25 cellular contexts compared by ENCODE assay signal in the genomic region with DNA sequence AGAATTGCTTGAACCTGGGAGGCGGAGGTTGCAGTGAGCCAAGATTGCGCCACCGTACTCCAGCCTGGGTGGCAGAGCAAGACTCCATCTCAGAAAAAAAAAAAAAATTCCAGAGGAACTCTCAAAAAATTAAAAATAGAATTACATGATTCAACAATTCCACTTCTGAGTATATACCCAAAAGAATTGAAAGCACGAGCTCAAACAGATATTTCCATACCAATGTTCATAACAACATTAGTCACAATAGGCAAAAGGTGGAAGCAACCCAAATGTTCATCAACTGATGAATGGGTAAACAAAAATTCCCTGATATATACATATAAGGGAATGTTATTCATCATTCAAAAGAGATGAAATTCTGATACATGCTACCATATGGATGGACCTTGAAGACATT. TPM values are rescaled to one million over a fixed set of nuclear protein-coding genes. Genes with fewer than 3 reads are reported as not detected.
DNase-seq lines count a peak whose midpoint lies in the region; ATAC-seq, FAIRE-seq and TF ChIP-seq lines count a peak whose summit lies in the region.
"Had no signal": no experiment of that assay in that cellular context is flagged by ENCODE, and none has a peak within 500 bp of the region (broad histone marks: within the 10 kb centered on the region; RNA-seq: fewer than 3 reads in every experiment).

No MANE protein-coding gene starts in this region.

- H3K27ac ChIP-seq in HEK293 (ENCODE audit: extremely low read depth, low read depth, low read length) = no peak overlapping the region
- H3K27ac ChIP-seq in foreskin keratinocyte = no peak overlapping the region
- no peak overlapping the region for H3K27ac ChIP-seq in psoas muscle
- no peak overlapping the region for H3K27ac ChIP-seq in Peyer's patch
- H3K27ac ChIP-seq: parathyroid adenoma, stomach had no signal

- H3K4me1 ChIP-seq in HEK293 (ENCODE audit: control insufficient read depth, insufficient read depth, low read length) (no peaks in the 10 kb centered on the region), foreskin keratinocyte (peaks cover 3% of the 10 kb centered on the region), psoas muscle (peaks cover 4% of the 10 kb centered on the region), Peyer's patch (no peaks in the 10 kb centered on the region)
- H3K4me1 ChIP-seq: parathyroid adenoma had no signal

- TF ChIP-seq CTCF in AG10803 (conservative IDR thresholded peaks at IDR 0.05; ENCODE audit: low read length) (no peak), HEK293 (tag by site-specific recombination; IDR thresholded peaks at IDR 0.05) (no peak), bronchial epithelial cell (IDR thresholded peaks at IDR 0.05; ENCODE audit: insufficient read depth, low read length, severe bottlenecking) (no peak), foreskin keratinocyte (conservative IDR thresholded peaks at IDR 0.05) (no peak), psoas muscle (IDR thresholded peaks at IDR 0.05) (no peak), Peyer's patch (IDR thresholded peaks at IDR 0.05) (no peak)

- CTCF ChIA-PET in HEK293 (lab: Yijun Ruan, JAX) = no interaction called here

- TF ChIP-seq POLR2A in Peyer's patch (IDR thresholded peaks at IDR 0.05) = no peak

- no peak for FAIRE-seq in bronchial epithelial cell (lab: Jason Lieb, UNC)
- FAIRE-seq: G401.6, GM18507, islet of Langerhans had no signal

- H3K9me3 ChIP-seq in HEK293 (ENCODE audit: control insufficient read depth, insufficient read depth, low read depth, low read length) (no peaks in the 10 kb centered on the region), psoas muscle (no peaks in the 10 kb centered on the region), Peyer's patch (no peaks in the 10 kb centered on the region)
- H3K9me3 ChIP-seq: stomach had no signal

- intact Hi-C loops in psoas muscle (cut with DNase I) = loop anchor here in 1 of 2 donors (2.0 kb wide), 1 partner anchor 13 kb away; no protein-coding TSS in a partner anchor

- POLR2A ChIA-PET in HEK293 (lab: Yijun Ruan, JAX) = interaction anchor here (0.7 kb wide), 1 partner anchor 195 kb away, joined by 5 read pairs; no protein-coding TSS in a partner anchor

- no peaks in the 10 kb centered on the region for H3K36me3 ChIP-seq in HEK293 (ENCODE audit: control insufficient read depth in 2 of 2, insufficient read depth in 1 of 2, low read length in 2 of 2)
- no peaks in the 10 kb centered on the region for H3K36me3 ChIP-seq in bronchial epithelial cell (ENCODE audit: control insufficient read depth, insufficient read depth, low read length)
- no peaks in the 10 kb centered on the region for H3K36me3 ChIP-seq in psoas muscle (ENCODE audit: insufficient read depth in 1 of 2, low read depth in 1 of 2)
- H3K36me3 ChIP-seq in Peyer's patch = no peaks in the 10 kb centered on the region
- H3K36me3 ChIP-seq: stomach had no signal

- DNase-seq in AG10803 (ENCODE audit: low read depth) (peak; percentile 88), bronchial epithelial cell (ENCODE audit: low read depth) (peak; percentile 63), foreskin keratinocyte (peak; percentile 59 to 82), psoas muscle (no peak), COLO829 (ENCODE audit: low spot score) (no peak), DMS153 treated with DMSO at 0.1 percent for 48 hours (lab: John Stamatoyannopoulos, UW; ENCODE audit: unreplicated experiment) (no peak), Peyer's patch (no peak)
- DNase-seq: activated gamma-delta T cell; activated T-cell treated with anti-CD3 and anti-CD28 coated beads, Interleukin-2, amount 50 U/mL, for 1 hour; CD4-positive, alpha-beta T cell; DMS 273 treated with DMSO at 0.1 percent for 48 hours; hypothalamus; NCI-H1048; NCI-H187; NCI-H69; right cardiac atrium; stomach; T-helper 17 cell had no signal

- ATAC-seq in foreskin keratinocyte (peak; percentile 13), psoas muscle (no peak)
- ATAC-seq: GM23338, right cardiac atrium, T-helper 17 cell had no signal

- WGBS in psoas muscle, 3 donors = 59 to 62% (median 61%) methylated on average over 4 of the region's 4 CpGs

- H3K4me3 ChIP-seq in AG10803 (ENCODE audit: low read length) = no peak overlapping the region
- no peak overlapping the region for H3K4me3 ChIP-seq in HEK293 (ENCODE audit: low read depth, low read length)
- no peak overlapping the region for H3K4me3 ChIP-seq in bronchial epithelial cell (ENCODE audit: low read depth, low read length)
- H3K4me3 ChIP-seq in psoas muscle = no peak overlapping the region
- H3K4me3 ChIP-seq in Peyer's patch = no peak overlapping the region
- H3K4me3 ChIP-seq: GM23338, stomach had no signal

- H3K27me3 ChIP-seq in bronchial epithelial cell (ENCODE audit: control insufficient read depth, insufficient read depth, low read length) (no peaks in the 10 kb centered on the region), foreskin keratinocyte (no peaks in the 10 kb centered on the region), psoas muscle (ENCODE audit: insufficient read depth in 3 of 3, low read length in 2 of 3) (no peaks in the 10 kb centered on the region), Peyer's patch (no peaks in the 10 kb centered on the region)
- H3K27me3 ChIP-seq: stomach had no signal

TF ChIP-seq in HEK293, 187 proteins besides CTCF, POLR2A, EP300 and RAD21:
- TF ChIP-seq ZNF10 (tag by site-specific recombination; IDR thresholded peaks at IDR 0.05) (0 out of 2 replicates have a peak, but pooled peaks have one; percentile 28), ZFHX2 (tag by site-specific recombination; conservative IDR thresholded peaks at IDR 0.05) (no peak)

RNA-seq across cellular contexts. Expression of a gene that starts 16.9 kb away (rescaled TPM):
- total RNA-seq in bronchial epithelial cell (216 and 296 TPM in 2 replicates), foreskin keratinocyte (186 and 197 TPM in 2 replicates), psoas muscle (100 to 1,000 TPM; 262 to 357 (median 341) TPM), Peyer's patch (100 to 1,000 TPM in 3 of 4 donors, 10 to 100 TPM in 1; 90.8 to 271 (median 139) TPM)
- polyA plus RNA-seq in foreskin keratinocyte (206 and 222 TPM in 2 replicates), psoas muscle (100 to 1,000 TPM; 288 to 679 (median 327) TPM)

RNA-seq across cellular contexts. Expression of a gene that starts 44.5 kb away (rescaled TPM):
- total RNA-seq in bronchial epithelial cell (0.51 and 0.53 TPM in 2 replicates), foreskin keratinocyte (0.49 and 1.0 TPM in 2 replicates), psoas muscle (1 to 10 TPM in 2 of 4 donors, under 1 TPM in 2; 0.74 to 1.3 (median 0.96) TPM), Peyer's patch (10 to 100 TPM in 1 of 4 donors, 1 to 10 TPM in 2, under 1 TPM in 1; 0.18 to 24.8 (median 2.0) TPM)
- polyA plus RNA-seq in foreskin keratinocyte (0.42 and 0.92 TPM in 2 replicates), psoas muscle (under 1 TPM; 0.32 to 0.61 (median 0.59) TPM)
- total RNA-seq: mononuclear cell, T-helper 17 cell had no signal

Comparison
In these comparisons a context has a peak if more than half of its experiments do, and no peak if none do; other contexts are left out.
1. DNase-seq: peak in AG10803 (single experiment), bronchial epithelial cell (single experiment) and foreskin keratinocyte (2 of 2); none in psoas muscle (0 of 2), COLO829 (single experiment), DMS153 treated with DMSO at 0.1 percent for 48 hours (single experiment) and Peyer's patch (0 of 3).